In genomic region chr1:150469291-150469690, GRCh38 we compare ENCODE assay signal across 28 cellular contexts. TPM values are rescaled to one million over a fixed set of nuclear protein-coding genes. Genes with fewer than 3 reads are reported as not detected.
DNase-seq lines count a peak whose midpoint lies in the region; ATAC-seq and TF ChIP-seq lines count a peak whose summit lies in the region.
"Had no signal": no experiment of that assay in that cellular context is flagged by ENCODE, and none has a peak within 500 bp of the region (broad histone marks: within the 10 kb centered on the region; RNA-seq: fewer than 3 reads in every experiment).

No MANE protein-coding gene starts in this region.

- no peak overlapping the region for H3K9ac ChIP-seq in mammary epithelial cell (ENCODE audit: insufficient read depth, low read length)
- H3K9ac ChIP-seq: BLaER1, GM23248 had no signal

- dilution Hi-C loops in mammary epithelial cell (cut with HindIII; ENCODE audit: low sequenced_read_pairs): no loop called here

- no peak for TF ChIP-seq CTCF in mammary epithelial cell (conservative IDR thresholded peaks at IDR 0.05 in 1 of 2, IDR thresholded peaks at IDR 0.05 in 1 of 2; ENCODE audit: extremely low read depth in 1 of 2, insufficient read depth in 1 of 2, low read depth in 1 of 2, low read length in 2 of 2)
- no peak for TF ChIP-seq CTCF in breast epithelium (IDR thresholded peaks at IDR 0.05)
- no peak for TF ChIP-seq CTCF in psoas muscle (IDR thresholded peaks at IDR 0.05)
- TF ChIP-seq CTCF in transverse colon (IDR thresholded peaks at IDR 0.05): no peak

- no peaks in the 10 kb centered on the region for H3K9me3 ChIP-seq in mammary epithelial cell (replicated peaks; ENCODE audit: insufficient read depth, low read length)
- H3K9me3 ChIP-seq in breast epithelium: no peaks in the 10 kb centered on the region
- no peaks in the 10 kb centered on the region for H3K9me3 ChIP-seq in psoas muscle
- H3K9me3 ChIP-seq in transverse colon: no peaks in the 10 kb centered on the region
- H3K9me3 ChIP-seq: BLaER1, SJCRH30 had no signal

- H3K4me2 ChIP-seq in mammary epithelial cell (ENCODE audit: insufficient read depth, low read depth, low read length): peak overlapping the region; percentile 4
- H3K4me2 ChIP-seq: BLaER1, PC-9 had no signal

- no peaks in the 10 kb centered on the region for H4K20me1 ChIP-seq in mammary epithelial cell (ENCODE audit: insufficient read depth, low read length)

- peaks cover 15% of the 10 kb centered on the region for H3K4me1 ChIP-seq in mammary epithelial cell (ENCODE audit: insufficient read depth, low read length)
- no peaks in the 10 kb centered on the region for H3K4me1 ChIP-seq in breast epithelium
- peaks cover 16% of the 10 kb centered on the region for H3K4me1 ChIP-seq in psoas muscle
- H3K4me1 ChIP-seq in transverse colon: no peaks in the 10 kb centered on the region
- H3K4me1 ChIP-seq: BLaER1, SJCRH30 had no signal

- in situ Hi-C loops in mammary epithelial cell (cut with MboI; ENCODE audit: low sequenced_read_pairs in 2 of 2) (no loop called here), transverse colon (cut with MboI; ENCODE audit: low pct_ligation_motif_present in 1 of 4, low pct_unique_long_range_greater_than_20kb in 1 of 4, low sequenced_read_pairs in 3 of 4) (loop anchor here in 2 of 4 donors (10.0 kb wide), 1 partner anchor 66 kb away; no protein-coding TSS in a partner anchor)

- H3K79me2 ChIP-seq in mammary epithelial cell (ENCODE audit: insufficient read depth, low read length): no peaks in the 10 kb centered on the region

- DNase-seq in mammary epithelial cell (peak; percentile 21), breast epithelium (ENCODE audit: low spot score in 2 of 2) (no peak), psoas muscle (no peak), transverse colon (no peak), dermis blood vessel endothelial cell (no peak), kidney tubule cell (ENCODE audit: low spot score) (no peak)
- DNase-seq: CD4-positive, CD25-positive, alpha-beta regulatory T cell; GM23248; H9; MV-4-11; NCI-H1105 treated with DMSO at 0.1 percent for 48 hours; NCI-H146; NCI-H2029; NCI-H446 treated with DMSO at 0.1 percent for 48 hours; NCI-H526; NCI-H82; PC-9; SJCRH30 had no signal

- H3K27me3 ChIP-seq in mammary epithelial cell (ENCODE audit: insufficient read depth, low read length) (no peaks in the 10 kb centered on the region), breast epithelium (no peaks in the 10 kb centered on the region), layer of hippocampus (ENCODE audit: control insufficient read depth, insufficient read depth, low read length) (no peaks in the 10 kb centered on the region), psoas muscle (ENCODE audit: insufficient read depth in 3 of 3, low read length in 2 of 3) (no peaks in the 10 kb centered on the region), transverse colon (no peaks in the 10 kb centered on the region)
- H3K27me3 ChIP-seq: BLaER1, SJCRH30 had no signal

- no peak for ATAC-seq in psoas muscle
- ATAC-seq: K562, Right ventricle myocardium inferior had no signal

- H3K36me3 ChIP-seq in mammary epithelial cell (ENCODE audit: insufficient read depth, low read length) (peaks cover 21% of the 10 kb centered on the region), breast epithelium (no peaks in the 10 kb centered on the region), psoas muscle (ENCODE audit: insufficient read depth in 1 of 2, low read depth in 1 of 2) (peaks cover 2 to 59% of the 10 kb centered on the region in 2 donors), transverse colon (peaks cover 0 to 51% (median 23%) of the 10 kb centered on the region in 4 donors)

- TF ChIP-seq POLR2A in breast epithelium (IDR thresholded peaks at IDR 0.05) (no peak), transverse colon (IDR thresholded peaks at IDR 0.05) (no peak)

- CTCF ChIA-PET in mammary epithelial cell (lab: Charles Lee; ENCODE audit: low non-redundant PET): no interaction called here

- H3K27ac ChIP-seq in mammary epithelial cell (ENCODE audit: insufficient read depth, low read depth, low read length): peak overlapping the region; percentile 22
- H3K27ac ChIP-seq in breast epithelium: no peak overlapping the region
- peak overlapping the region; percentile 7 for H3K27ac ChIP-seq in cingulate gyrus (ENCODE audit: low read depth, low read length)
- peak overlapping the region; percentile 3 for H3K27ac ChIP-seq in layer of hippocampus (ENCODE audit: low read depth, low read length)
- peak overlapping the region; percentile 13 for H3K27ac ChIP-seq in psoas muscle
- H3K27ac ChIP-seq in transverse colon: no peak overlapping the region
- H3K27ac ChIP-seq: BLaER1, GM23248, PC-9, SJCRH30 had no signal

- TF ChIP-seq EP300 in transverse colon (IDR thresholded peaks at IDR 0.05; ENCODE audit: low read depth): no peak

- H3K4me3 ChIP-seq in mammary epithelial cell (replicated peaks in 1 of 3; ENCODE audit: insufficient read depth in 1 of 3, low read depth in 2 of 3, low read length in 3 of 3) (no peak overlapping the region), breast epithelium (no peak overlapping the region), psoas muscle (no peak overlapping the region), transverse colon (no peak overlapping the region)
- H3K4me3 ChIP-seq: BLaER1, GM23248, K562, PC-9, SJCRH30 had no signal

- no TSS peak for BruUV-seq in mammary epithelial cell (replicated peaks; lab: Mats Ljungman, UMichigan)

- 0% methylated on average over 1 of the region's 1 CpG for WGBS in mammary epithelial cell (ENCODE audit: low coverage, missing lambda C conversion rate)
- WGBS in psoas muscle, 3 donors: 26 to 47% (median 27%) methylated on average over 1 of the region's 1 CpG
- WGBS in transverse colon (ENCODE audit: low coverage in 1 of 2), 2 donors: 90 to 100% methylated on average over 1 of the region's 1 CpG

- H2AFZ ChIP-seq in mammary epithelial cell (ENCODE audit: low read depth, low read length): no peak overlapping the region
- H2AFZ ChIP-seq: GM23248, PC-9 had no signal

- intact Hi-C loops in mammary epithelial cell (cut with micrococcal nuclease): loop anchor here (1.0 to 10.0 kb wide), 2 partner anchors 63 to 214 kb away; partner anchors contain the start of gene CA14
- intact Hi-C loops in breast epithelium (cut with DNase I; ENCODE audit: low total_unique reads): no loop called here
- intact Hi-C loops in psoas muscle (cut with DNase I): loop anchor here in 1 of 2 donors (5.0 kb wide), 1 partner anchor 88 kb away; no protein-coding TSS in a partner anchor
- intact Hi-C loops in transverse colon (cut with DNase I; ENCODE audit: low total_unique reads): no loop called here

RNA-seq across cellular contexts. Expression of gene TARS2, which starts 17.9 kb away (rescaled TPM):
- 10 to 100 TPM; 23.3 to 27.0 TPM for total RNA-seq in mammary epithelial cell
- 17.9 TPM for polyA plus RNA-seq in mammary epithelial cell
- 57.0 TPM for polyA minus RNA-seq in mammary epithelial cell
- 10 to 100 TPM; 12.1 to 21.4 (median 19.9) TPM for total RNA-seq in breast epithelium
- total RNA-seq in psoas muscle: 10 to 100 TPM; 20.8 to 44.5 (median 32.9) TPM
- polyA plus RNA-seq in psoas muscle: 10 to 100 TPM in 2 of 3 donors, 1 to 10 TPM in 1; 9.6 to 24.0 (median 13.5) TPM
- total RNA-seq in transverse colon: 10 to 100 TPM in 2 of 4 donors, 1 to 10 TPM in 2; 2.8 to 22.7 (median 9.0) TPM
- 10.4 and 16.0 TPM in 2 replicates for total RNA-seq in dermis blood vessel endothelial cell

RNA-seq across cellular contexts. Expression of gene ECM1, which starts 38.6 kb away (rescaled TPM):
- 10 to 100 TPM; 12.5 to 16.2 TPM for total RNA-seq in mammary epithelial cell
- polyA plus RNA-seq in mammary epithelial cell: 11.7 TPM
- 13.3 TPM for polyA minus RNA-seq in mammary epithelial cell
- total RNA-seq in breast epithelium: 10 to 100 TPM in 2 of 3 donors, 1 to 10 TPM in 1; 4.0 to 53.3 (median 10.2) TPM
- 1 to 10 TPM; 2.9 to 4.6 (median 4.1) TPM for total RNA-seq in psoas muscle
- 1 to 10 TPM; 1.8 to 8.5 (median 2.7) TPM for polyA plus RNA-seq in psoas muscle
- 1 to 10 TPM; 1.5 to 5.4 (median 3.3) TPM for total RNA-seq in transverse colon
- total RNA-seq in dermis blood vessel endothelial cell: 0.19 and 0.34 TPM in 2 replicates

RNA-seq across cellular contexts. Expression of gene FALEC, which starts 46.3 kb away (rescaled TPM):
- total RNA-seq in mammary epithelial cell: not detected
- polyA plus RNA-seq in mammary epithelial cell: not detected
- polyA minus RNA-seq in mammary epithelial cell: not detected
- 1 to 10 TPM in 1 of 3 donors, not detected in 2; 2.2 TPM for total RNA-seq in breast epithelium
- total RNA-seq in psoas muscle: not detected
- polyA plus RNA-seq in psoas muscle: 1 to 10 TPM in 1 of 3 donors, under 1 TPM in 2; 0.38 to 1.2 (median 0.39) TPM
- not detected for total RNA-seq in transverse colon
- total RNA-seq in dermis blood vessel endothelial cell: not detected in 2 replicates
- total RNA-seq: CD4-positive, CD25-positive, alpha-beta regulatory T cell; GM23248; H9; HT1080; LHCN-M2; MCF 10A; Right ventricle myocardium inferior; RPMI7951; SJCRH30 had no signal
- polyA plus RNA-seq: AG04450 had no signal

Comparison
In these comparisons a context has a peak if more than half of its experiments do, and no peak if none do; other contexts are left out.
1. H3K27ac ChIP-seq: peak in mammary epithelial cell (single experiment), cingulate gyrus (single experiment), layer of hippocampus (single experiment) and psoas muscle (single experiment); none in breast epithelium (0 of 2) and transverse colon (0 of 4).